Comparison of ENCODE assay signal across 1 cellular context in the genomic region with DNA sequence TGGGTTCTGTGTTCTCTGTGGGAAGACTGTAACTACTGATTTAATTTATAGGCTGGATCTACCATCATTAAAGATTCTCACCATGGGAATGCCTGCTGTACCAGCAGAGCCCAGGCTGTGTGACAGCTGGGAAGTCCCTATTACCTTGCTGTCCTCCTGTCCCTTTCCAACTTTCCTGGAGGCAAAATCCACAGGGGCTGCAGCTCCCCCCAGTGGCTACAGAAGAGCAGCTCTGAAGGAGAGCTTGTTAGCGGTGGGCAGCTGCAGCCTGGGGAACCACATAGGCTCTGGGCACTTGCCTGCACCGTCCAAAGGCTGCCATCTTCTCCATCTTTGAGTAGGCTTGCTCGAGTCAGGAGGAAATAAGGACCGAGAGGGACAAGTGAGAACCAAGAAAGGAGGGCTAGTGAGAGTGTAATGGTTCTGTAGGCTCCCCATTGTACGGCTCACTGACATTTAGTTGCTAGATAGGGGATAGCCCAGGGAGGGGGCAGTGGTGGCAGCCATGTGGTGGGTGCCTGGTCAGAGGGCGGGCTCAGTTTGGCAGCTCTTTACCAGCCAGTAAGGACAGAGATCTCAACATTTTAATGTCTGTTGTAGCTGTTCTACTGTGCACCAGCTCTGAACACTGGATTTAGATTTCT.
TF ChIP-seq lines count a peak whose summit lies in the region.

No MANE protein-coding gene starts in this region.

TF ChIP-seq in H1, 55 proteins besides CTCF, POLR2A, EP300 and RAD21:
- TF ChIP-seq CHD7 (IDR thresholded peaks at IDR 0.05; ENCODE audit: insufficient replicate concordance, low read length), result no peak
- no peak for TF ChIP-seq CEBPB (IDR thresholded peaks at IDR 0.05; ENCODE audit: low read depth, low read length)
- 0 out of 2 replicates have a peak, but pooled peaks have one; percentile 22 for TF ChIP-seq TCF12 (IDR thresholded peaks at IDR 0.05; ENCODE audit: low read depth, low read length)
- TF ChIP-seq BRCA1 (IDR thresholded peaks at IDR 0.05; ENCODE audit: low read depth, low read length), result no peak
- TF ChIP-seq TEAD4 (IDR thresholded peaks at IDR 0.05; ENCODE audit: low read depth, low read length), result no peak
- TF ChIP-seq CTBP2 (IDR thresholded peaks at IDR 0.05; ENCODE audit: borderline replicate concordance, insufficient read depth, insufficient read length, low read length), result peak; percentile 75
- TF ChIP-seq RXRA (IDR thresholded peaks at IDR 0.05; ENCODE audit: insufficient read depth, low read depth, low read length), result no peak
- peak in 1 of 2 experiments; percentile 55; a peak in 1 of 4 replicates for TF ChIP-seq HDAC2 (IDR thresholded peaks at IDR 0.05; ENCODE audit: borderline replicate concordance in 1 of 2, low read depth in 2 of 2, low read length in 2 of 2)
- TF ChIP-seq SIN3A (conservative IDR thresholded peaks at IDR 0.05 in 1 of 2, IDR thresholded peaks at IDR 0.05 in 1 of 2; ENCODE audit: low read depth in 1 of 2, low read length in 2 of 2), result peak; percentile 41 to 69; a peak in 1 of 4 replicates
- TF ChIP-seq, protein P1, sequence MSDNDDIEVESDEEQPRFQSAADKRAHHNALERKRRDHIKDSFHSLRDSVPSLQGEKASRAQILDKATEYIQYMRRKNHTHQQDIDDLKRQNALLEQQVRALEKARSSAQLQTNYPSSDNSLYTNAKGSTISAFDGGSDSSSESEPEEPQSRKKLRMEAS (IDR thresholded peaks at IDR 0.05), result 0 out of 2 replicates have a peak, but pooled peaks have one; percentile 8
- peak; percentile 84 for TF ChIP-seq YY1 (IDR thresholded peaks at IDR 0.05; ENCODE audit: low read depth, low read length)
- TF ChIP-seq SIX5 (IDR thresholded peaks at IDR 0.05; ENCODE audit: low read depth, low read length), result no peak
- peak; percentile 50 for TF ChIP-seq TAF7 (optimal IDR thresholded peaks at IDR 0.05; ENCODE audit: borderline replicate concordance, low read depth, low read length)
- TF ChIP-seq MAFK (IDR thresholded peaks at IDR 0.05; ENCODE audit: low read depth, low read length), result no peak
- TF ChIP-seq TBP (IDR thresholded peaks at IDR 0.05; ENCODE audit: low read depth, low read length), result peak; percentile 54; the same call in 1 of the 2 replicates
